ENCODE assay signal across 11 cellular contexts in genomic region chr7:35430547-35431153, GRCh38.
DNase-seq lines count a peak whose midpoint lies in the region; ATAC-seq and TF ChIP-seq lines count a peak whose summit lies in the region.
"Had no signal": no experiment of that assay in that cellular context is flagged by ENCODE, and none has a peak within 500 bp of the region (broad histone marks: within the 10 kb centered on the region; RNA-seq: fewer than 3 reads in every experiment).

No MANE protein-coding gene starts in this region.

- H3K36me3 ChIP-seq in OCI-LY7 (ENCODE audit: insufficient read depth, low read length): no peaks in the 10 kb centered on the region
- H3K36me3 ChIP-seq: SJCRH30, thyroid gland had no signal

- DNase-seq in OCI-LY7 (ENCODE audit: low spot score) (peak; percentile 61), foreskin keratinocyte (peak in 1 of 2 donors; percentile 2), right cardiac atrium (no peak), superior temporal gyrus (ENCODE audit: extremely low spot score) (no peak)
- DNase-seq: activated naive CD8-positive, alpha-beta T cell treated with anti-CD3 and anti-CD28 coated beads, Interleukin-2, amount 10 ng/mL, durations not matched to agents 7 days and 5 days; thyroid gland had no signal

- H3K79me2 ChIP-seq in OCI-LY7 (ENCODE audit: insufficient read depth, low read depth, low read length): no peaks in the 10 kb centered on the region

- H3K9me3 ChIP-seq in OCI-LY7 (ENCODE audit: low read length) (no peaks in the 10 kb centered on the region), right cardiac atrium (ENCODE audit: control insufficient read depth, low read length) (no peaks in the 10 kb centered on the region)
- H3K9me3 ChIP-seq: thyroid gland had no signal

- no peaks in the 10 kb centered on the region for H4K20me1 ChIP-seq in OCI-LY7 (ENCODE audit: insufficient read depth, low read length)

- H2AFZ ChIP-seq in OCI-LY7 (ENCODE audit: low read length): no peak overlapping the region

- H3K9me2 ChIP-seq in OCI-LY7 (ENCODE audit: insufficient read depth, low read length): no peaks in the 10 kb centered on the region

- no TSS peak for BruUV-seq in OCI-LY7 (replicated peaks; lab: Mats Ljungman, UMichigan)

- H3K27ac ChIP-seq in C4-2B: no peak overlapping the region
- no peak overlapping the region for H3K27ac ChIP-seq in OCI-LY7 (ENCODE audit: low read depth, low read length, poor library complexity, severe bottlenecking)
- no peak overlapping the region for H3K27ac ChIP-seq in foreskin keratinocyte
- no peak overlapping the region for H3K27ac ChIP-seq in right cardiac atrium (ENCODE audit: low read length)
- H3K27ac ChIP-seq: SJCRH30, thyroid gland had no signal

- intact Hi-C loops in OCI-LY7 (cut with micrococcal nuclease; ENCODE audit: unreplicated experiment): loop anchor here (1.0 kb wide), 1 partner anchor 240 kb away; no protein-coding TSS in a partner anchor
- intact Hi-C loops in right cardiac atrium (cut with DNase I): no loop called here

- no peaks in the 10 kb centered on the region for H3K4me1 ChIP-seq in OCI-LY7 (ENCODE audit: insufficient read depth, low read length, poor library complexity, severe bottlenecking)
- no peaks in the 10 kb centered on the region for H3K4me1 ChIP-seq in foreskin keratinocyte
- no peaks in the 10 kb centered on the region for H3K4me1 ChIP-seq in right cardiac atrium (ENCODE audit: control insufficient read depth, insufficient read depth, low read length)
- H3K4me1 ChIP-seq: SJCRH30, thyroid gland had no signal

- H3K4me3 ChIP-seq in GM12875 (ENCODE audit: low read depth, low read length) (no peak overlapping the region), OCI-LY7 (ENCODE audit: low read depth, low read length, poor library complexity, severe bottlenecking) (no peak overlapping the region), right cardiac atrium (ENCODE audit: low read length) (no peak overlapping the region)
- H3K4me3 ChIP-seq: SJCRH30, thyroid gland had no signal

- CTCF ChIA-PET in OCI-LY7 (lab: Charles Lee; ENCODE audit: unreplicated experiment): interaction anchor here (1.1 kb wide), 1 partner anchor 17 kb away, joined by 4 read pairs; no protein-coding TSS in a partner anchor

- TF ChIP-seq CTCF in C4-2B (conservative IDR thresholded peaks at IDR 0.05) (peak; percentile 74), GM12875 (IDR thresholded peaks at IDR 0.05; ENCODE audit: borderline replicate concordance, insufficient read depth, low read depth, low read length) (peak; percentile 72), OCI-LY7 (conservative IDR thresholded peaks at IDR 0.05; ENCODE audit: low read length) (peak; percentile 87), foreskin keratinocyte (conservative IDR thresholded peaks at IDR 0.05) (peak; percentile 46)

- H3K4me2 ChIP-seq in OCI-LY7 (ENCODE audit: low read length): no peak overlapping the region

- 76% methylated on average over 7 of the region's 7 CpGs for WGBS in right cardiac atrium

- ATAC-seq in foreskin keratinocyte (no peak), HG03135 (IDR thresholded peaks at IDR 0.05; ENCODE audit: unreplicated experiment) (no peak), GM18870 (IDR thresholded peaks at IDR 0.05; ENCODE audit: unreplicated experiment) (no peak), right cardiac atrium (no peak)

- POLR2A ChIA-PET in OCI-LY7 (lab: Charles Lee): no interaction called here

- H3K27me3 ChIP-seq in foreskin keratinocyte: peaks cover 3% of the 10 kb centered on the region
- no peaks in the 10 kb centered on the region for H3K27me3 ChIP-seq in right cardiac atrium (ENCODE audit: control insufficient read depth, insufficient read depth)
- H3K27me3 ChIP-seq: SJCRH30, thyroid gland had no signal
